Comparison of ENCODE assay signal across 9 cellular contexts in the genomic region with DNA sequence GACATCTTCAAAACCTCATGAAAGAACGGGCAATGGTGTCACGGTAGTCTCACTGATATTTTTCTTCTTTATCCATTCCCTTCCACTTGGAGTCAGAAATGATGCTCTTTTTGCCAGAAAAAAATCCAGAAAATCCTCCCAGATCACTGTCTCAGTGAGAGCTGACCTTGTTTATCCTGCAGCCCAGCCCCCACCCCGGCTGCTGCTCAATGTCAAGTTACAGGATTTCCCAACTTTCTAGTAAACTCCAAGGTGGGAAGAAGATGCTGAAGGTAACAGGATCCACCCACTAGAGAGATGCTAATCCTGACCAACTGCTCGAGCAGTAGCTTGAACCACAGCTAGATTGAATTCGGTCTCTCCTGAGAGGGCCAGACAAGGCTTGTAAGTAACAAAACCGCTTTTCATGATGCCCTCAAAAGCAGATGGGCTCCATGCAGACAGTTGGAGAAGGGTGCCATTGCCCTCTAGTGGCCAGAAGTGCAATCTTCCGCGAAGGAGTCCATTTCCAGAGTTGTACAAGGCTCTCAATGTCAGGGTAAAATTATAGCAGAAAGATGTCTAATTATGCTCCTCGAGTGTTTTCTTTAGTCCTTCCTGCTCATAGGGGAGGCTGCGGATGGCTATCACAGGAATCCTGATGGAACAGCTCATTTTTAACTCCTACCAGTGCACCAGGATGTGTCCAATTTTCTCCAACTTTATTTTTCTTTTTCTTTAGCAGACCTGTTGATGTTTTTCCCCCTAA. TPM values are rescaled to one million over a fixed set of nuclear protein-coding genes. Genes with fewer than 3 reads are reported as not detected.
A peak's percentile ranks its signal among the peaks of the same experiment; 100 is the strongest.
DNase-seq lines count a peak whose midpoint lies in the region; ATAC-seq and TF ChIP-seq lines count a peak whose summit lies in the region.
"Had no signal": no experiment of that assay in that cellular context is flagged by ENCODE, and none has a peak within 500 bp of the region (broad histone marks: within the 10 kb centered on the region; RNA-seq: fewer than 3 reads in every experiment).

No MANE protein-coding gene starts in this region.

- no peak overlapping the region for H3K4me3 ChIP-seq in parathyroid adenoma (ENCODE audit: low read depth, low read length)

- TF ChIP-seq CTCF in CD14-positive monocyte (IDR thresholded peaks at IDR 0.05), result peak; percentile 87
- TF ChIP-seq CTCF in glutamatergic neuron (IDR thresholded peaks at IDR 0.05; ENCODE audit: partially characterized antibody, unreplicated experiment), result peak; percentile 93
- TF ChIP-seq CTCF in parathyroid adenoma (IDR thresholded peaks at IDR 0.05), result peak; percentile 86

- H3K9me3 ChIP-seq in parathyroid adenoma (ENCODE audit: control insufficient read depth, low read length), result no peaks in the 10 kb centered on the region

- H3K36me3 Mint-ChIP-seq in CD14-positive monocyte (no peaks in the 10 kb centered on the region), glutamatergic neuron (ENCODE audit: unreplicated experiment) (no peaks in the 10 kb centered on the region)
- no peaks in the 10 kb centered on the region for H3K36me3 Mint-ChIP-seq in activated T-helper 2 cell treated with anti-CD3 and anti-CD28 coated beads, Interferon-gamma antibody, Interleukin-2, Interleukin-4, amounts not matched to agents 10 μg/mL and 5 μg/mL and 100 μg/mL, durations not matched to agents 14 hours and 24 hours and 36 hours (ENCODE audit: low read depth)

- no peak overlapping the region for H3K4me2 ChIP-seq in parathyroid adenoma (ENCODE audit: low read length)

- no peaks in the 10 kb centered on the region for H3K4me1 ChIP-seq in parathyroid adenoma

- H3K27me3 Mint-ChIP-seq in CD14-positive monocyte (ENCODE audit: low read depth in 3 of 3), result peaks cover 33 to 47% (median 44%) of the 10 kb centered on the region in 3 donors
- H3K27me3 Mint-ChIP-seq in activated T-helper 2 cell treated with anti-CD3 and anti-CD28 coated beads, Interferon-gamma antibody, Interleukin-2, Interleukin-4, amounts not matched to agents 10 μg/mL and 5 μg/mL and 100 μg/mL, durations not matched to agents 14 hours and 24 hours and 36 hours (ENCODE audit: low read depth), result peaks cover 13% of the 10 kb centered on the region
- H3K27me3 Mint-ChIP-seq in glutamatergic neuron (ENCODE audit: unreplicated experiment), result peaks cover 10% of the 10 kb centered on the region

- no peak overlapping the region for H2AFZ ChIP-seq in parathyroid adenoma

- H3K27me3 ChIP-seq in parathyroid adenoma (ENCODE audit: control insufficient read depth, insufficient read depth, low read length), result no peaks in the 10 kb centered on the region

- H3K27ac Mint-ChIP-seq in CD14-positive monocyte, result no peak overlapping the region
- no peak overlapping the region for H3K27ac Mint-ChIP-seq in activated T-helper 2 cell treated with anti-CD3 and anti-CD28 coated beads, Interferon-gamma antibody, Interleukin-2, Interleukin-4, amounts not matched to agents 10 μg/mL and 5 μg/mL and 100 μg/mL, durations not matched to agents 14 hours and 24 hours and 36 hours
- no peak overlapping the region for H3K27ac Mint-ChIP-seq in glutamatergic neuron (ENCODE audit: unreplicated experiment)
- H3K27ac Mint-ChIP-seq: stimulated activated naive CD8-positive, alpha-beta T cell treated with anti-CD3 and anti-CD28 coated beads, Interleukin-15, Interleukin-2, amounts not matched to agents 100 ng/mL and 50 ng/mL, for 24 hours had no signal

- H3K27ac ChIP-seq in parathyroid adenoma, result no peak overlapping the region

- no peaks in the 10 kb centered on the region for H3K36me3 ChIP-seq in parathyroid adenoma (ENCODE audit: control insufficient read depth, insufficient read depth, low read length)

- H3K9ac ChIP-seq in parathyroid adenoma, result no peak overlapping the region

- H3K4me1 Mint-ChIP-seq in CD14-positive monocyte (no peaks in the 10 kb centered on the region), glutamatergic neuron (ENCODE audit: low read depth, unreplicated experiment) (peaks cover 24% of the 10 kb centered on the region)
- no peaks in the 10 kb centered on the region for H3K4me1 Mint-ChIP-seq in activated T-helper 2 cell treated with anti-CD3 and anti-CD28 coated beads, Interferon-gamma antibody, Interleukin-2, Interleukin-4, amounts not matched to agents 10 μg/mL and 5 μg/mL and 100 μg/mL, durations not matched to agents 14 hours and 24 hours and 36 hours (ENCODE audit: low read depth)

- DNase-seq in CD14-positive monocyte (ENCODE audit: low spot score), result no peak
- peak; percentile 67 for DNase-seq in NCI-H345 (lab: John Stamatoyannopoulos, UW)
- DNase-seq in activated T-helper 2 cell treated with anti-CD3 and anti-CD28 coated beads, Interferon-gamma antibody, Interleukin-2, Interleukin-4, amounts not matched to agents 10 μg/mL and 5 μg/mL and 100 μg/mL, durations not matched to agents 14 hours and 24 hours and 36 hours (ENCODE audit: low spot score), result peak; percentile 12
- peak; percentile 76 for DNase-seq in glutamatergic neuron
- DNase-seq in NK-92 treated with Interleukin-12 subunit alpha and Interleukin-12 subunit beta, amount 100 ng/mL, for 24 hours (lab: John Stamatoyannopoulos, UW), result no peak

- ATAC-seq in GM18861 (IDR thresholded peaks at IDR 0.05; ENCODE audit: unreplicated experiment) (peak; percentile 83), HG03095 (IDR thresholded peaks at IDR 0.05; ENCODE audit: unreplicated experiment) (peak; percentile 55)

- H3K9me3 Mint-ChIP-seq in CD14-positive monocyte (peaks cover 0 to 7% (median 1%) of the 10 kb centered on the region in 7 donors), glutamatergic neuron (ENCODE audit: unreplicated experiment) (peaks cover 3% of the 10 kb centered on the region)
- H3K9me3 Mint-ChIP-seq in activated T-helper 2 cell treated with anti-CD3 and anti-CD28 coated beads, Interferon-gamma antibody, Interleukin-2, Interleukin-4, amounts not matched to agents 10 μg/mL and 5 μg/mL and 100 μg/mL, durations not matched to agents 14 hours and 24 hours and 36 hours, result no peaks in the 10 kb centered on the region
- H3K9me3 Mint-ChIP-seq: stimulated activated naive CD8-positive, alpha-beta T cell treated with anti-CD3 and anti-CD28 coated beads, Interleukin-15, Interleukin-2, amounts not matched to agents 100 ng/mL and 50 ng/mL, for 24 hours had no signal

- intact Hi-C loops in CD14-positive monocyte (cut with micrococcal nuclease), result no loop called here
- intact Hi-C loops in activated T-helper 2 cell treated with anti-CD3 and anti-CD28 coated beads, Interferon-gamma antibody, Interleukin-2, Interleukin-4, amounts not matched to agents 10 μg/mL and 5 μg/mL and 100 μg/mL, durations not matched to agents 14 hours and 24 hours and 36 hours (cut with micrococcal nuclease), result no loop called here

- H3K79me2 ChIP-seq in parathyroid adenoma, result no peaks in the 10 kb centered on the region

- no peak overlapping the region for H3K4me3 Mint-ChIP-seq in CD14-positive monocyte
- no peak overlapping the region for H3K4me3 Mint-ChIP-seq in activated T-helper 2 cell treated with anti-CD3 and anti-CD28 coated beads, Interferon-gamma antibody, Interleukin-2, Interleukin-4, amounts not matched to agents 10 μg/mL and 5 μg/mL and 100 μg/mL, durations not matched to agents 14 hours and 24 hours and 36 hours (ENCODE audit: low read depth)
- no peak overlapping the region for H3K4me3 Mint-ChIP-seq in glutamatergic neuron (ENCODE audit: unreplicated experiment)
- H3K4me3 Mint-ChIP-seq: stimulated activated naive CD8-positive, alpha-beta T cell treated with anti-CD3 and anti-CD28 coated beads, Interleukin-15, Interleukin-2, amounts not matched to agents 100 ng/mL and 50 ng/mL, for 24 hours had no signal

RNA-seq across cellular contexts. Expression of gene CDH11, which starts 4.0 kb away (rescaled TPM):
- not detected for polyA plus RNA-seq in CD14-positive monocyte
- not detected in 2 replicates for total RNA-seq in activated T-helper 2 cell treated with anti-CD3 and anti-CD28 coated beads, Interferon-gamma antibody, Interleukin-2, Interleukin-4, amounts not matched to agents 10 μg/mL and 5 μg/mL and 100 μg/mL, durations not matched to agents 14 hours and 24 hours and 36 hours
- 2.6 TPM for total RNA-seq in glutamatergic neuron (ENCODE audit: unreplicated experiment)

Comparison
In these comparisons a context has a peak if more than half of its experiments do, and no peak if none do; other contexts are left out.
1. DNase-seq: peak in NCI-H345 (single experiment), activated T-helper 2 cell treated with anti-CD3 and anti-CD28 coated beads, Interferon-gamma antibody, Interleukin-2, Interleukin-4, amounts not matched to agents 10 μg/mL and 5 μg/mL and 100 μg/mL, durations not matched to agents 14 hours and 24 hours and 36 hours (single experiment) and glutamatergic neuron (single experiment); none in CD14-positive monocyte (single experiment) and NK-92 treated with Interleukin-12 subunit alpha and Interleukin-12 subunit beta, amount 100 ng/mL, for 24 hours (single experiment).
2. Peak in every context shown above with its lines, with median percentiles within 50 percentile points of each other: CTCF ChIP-seq.